In the genomic region with DNA sequence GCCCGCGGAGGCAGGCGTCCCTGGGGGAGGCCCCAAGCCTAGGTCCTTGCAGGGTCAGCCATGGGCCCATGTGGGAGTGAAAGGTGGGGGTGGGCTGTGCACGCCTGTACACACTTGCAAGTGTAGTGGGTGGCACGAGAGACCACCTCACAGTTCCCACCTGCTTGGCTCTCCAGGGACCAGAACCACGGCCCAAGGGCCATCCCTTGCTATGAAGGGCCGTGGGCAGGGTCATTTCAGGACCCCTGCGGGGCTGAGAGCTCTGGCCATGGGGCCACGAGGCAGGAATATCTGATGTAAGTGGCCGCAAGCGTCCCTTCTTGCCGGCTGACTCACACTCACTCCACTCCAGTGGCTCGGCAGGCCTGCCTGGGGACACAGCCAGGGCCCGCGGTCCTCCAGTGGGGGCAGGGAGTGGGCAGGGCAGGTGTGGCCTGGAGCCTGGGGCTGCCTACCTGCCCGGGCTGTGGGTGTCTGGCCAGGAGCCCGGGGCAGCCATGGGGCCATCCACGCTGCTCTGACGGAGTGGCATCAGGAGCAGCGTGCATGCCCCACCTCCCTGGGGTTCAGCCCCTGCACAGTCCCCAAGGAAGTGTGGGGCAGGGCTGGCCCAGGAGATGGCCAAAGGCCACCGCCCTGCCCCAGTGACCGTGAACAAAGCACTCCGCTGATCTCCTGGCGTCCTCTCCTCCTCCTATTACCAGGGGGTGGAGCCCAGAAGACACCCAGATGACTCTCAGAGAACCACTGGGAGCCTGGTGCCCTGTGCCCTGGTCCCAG, we compare ENCODE assay signal across 8 cellular contexts. TPM values are rescaled to one million over a fixed set of nuclear protein-coding genes. Genes with fewer than 3 reads are reported as not detected.
A peak's percentile ranks its signal among the peaks of the same experiment; 100 is the strongest.
DNase-seq lines count a peak whose midpoint lies in the region; ATAC-seq and TF ChIP-seq lines count a peak whose summit lies in the region.

No MANE protein-coding gene starts in this region.

- ATAC-seq in omental fat pad (ENCODE audit: low FRiP score), result no peak

- peak overlapping the region; percentile 96 to 100 (median 98) for H3K27ac ChIP-seq in transverse colon

- TF ChIP-seq CTCF in transverse colon (IDR thresholded peaks at IDR 0.05) (no peak), omental fat pad (IDR thresholded peaks at IDR 0.05) (no peak)

- in situ Hi-C loops in transverse colon (cut with MboI; ENCODE audit: low pct_ligation_motif_present in 1 of 4, low pct_unique_long_range_greater_than_20kb in 1 of 4, low sequenced_read_pairs in 3 of 4), result no loop called here

- intact Hi-C loops in transverse colon (cut with DNase I; ENCODE audit: low total_unique reads), result no loop called here

- TF ChIP-seq POLR2A in transverse colon (IDR thresholded peaks at IDR 0.05), result peak; percentile 74

- no peak for TF ChIP-seq EP300 in transverse colon (IDR thresholded peaks at IDR 0.05; ENCODE audit: low read depth)

- H3K36me3 ChIP-seq in transverse colon, result no peaks in the 10 kb centered on the region

- H3K27me3 ChIP-seq in transverse colon, result no peaks in the 10 kb centered on the region

- H3K9me3 ChIP-seq in transverse colon, result no peaks in the 10 kb centered on the region

- peak overlapping the region in 2 of 4 donors; percentile 77 to 78 for H3K4me3 ChIP-seq in transverse colon

- DNase-seq in NCI-H1417 (lab: John Stamatoyannopoulos, UW) (peak; percentile 44 to 65 (median 49)), NCI-H1417 treated with DMSO at 0.1 percent for 48 hours (lab: John Stamatoyannopoulos, UW) (no peak), dedifferentiated amniotic fluid mesenchymal stem cell (ENCODE audit: extremely low spot score) (peak; percentile 22), medulla oblongata (ENCODE audit: extremely low spot score) (peak; percentile 83), transverse colon (peak; percentile 91), SIG-M5 treated with dmso at 0.1 percent for 504 hours (lab: John Stamatoyannopoulos, UW; ENCODE audit: unreplicated experiment) (no peak), omental fat pad (ENCODE audit: low spot score) (no peak)

- peaks cover 43 to 84% (median 56%) of the 10 kb centered on the region in 4 donors for H3K4me1 ChIP-seq in transverse colon

- 35% methylated on average over 19 of the region's 24 CpGs; no CpG with 5 or more reads in 1 of the 2 donors for WGBS in transverse colon (ENCODE audit: low coverage in 1 of 2), 2 donors

TF ChIP-seq in PFSK-1, 5 proteins besides CTCF, POLR2A, EP300 and RAD21:
- TF ChIP-seq, protein P1, sequence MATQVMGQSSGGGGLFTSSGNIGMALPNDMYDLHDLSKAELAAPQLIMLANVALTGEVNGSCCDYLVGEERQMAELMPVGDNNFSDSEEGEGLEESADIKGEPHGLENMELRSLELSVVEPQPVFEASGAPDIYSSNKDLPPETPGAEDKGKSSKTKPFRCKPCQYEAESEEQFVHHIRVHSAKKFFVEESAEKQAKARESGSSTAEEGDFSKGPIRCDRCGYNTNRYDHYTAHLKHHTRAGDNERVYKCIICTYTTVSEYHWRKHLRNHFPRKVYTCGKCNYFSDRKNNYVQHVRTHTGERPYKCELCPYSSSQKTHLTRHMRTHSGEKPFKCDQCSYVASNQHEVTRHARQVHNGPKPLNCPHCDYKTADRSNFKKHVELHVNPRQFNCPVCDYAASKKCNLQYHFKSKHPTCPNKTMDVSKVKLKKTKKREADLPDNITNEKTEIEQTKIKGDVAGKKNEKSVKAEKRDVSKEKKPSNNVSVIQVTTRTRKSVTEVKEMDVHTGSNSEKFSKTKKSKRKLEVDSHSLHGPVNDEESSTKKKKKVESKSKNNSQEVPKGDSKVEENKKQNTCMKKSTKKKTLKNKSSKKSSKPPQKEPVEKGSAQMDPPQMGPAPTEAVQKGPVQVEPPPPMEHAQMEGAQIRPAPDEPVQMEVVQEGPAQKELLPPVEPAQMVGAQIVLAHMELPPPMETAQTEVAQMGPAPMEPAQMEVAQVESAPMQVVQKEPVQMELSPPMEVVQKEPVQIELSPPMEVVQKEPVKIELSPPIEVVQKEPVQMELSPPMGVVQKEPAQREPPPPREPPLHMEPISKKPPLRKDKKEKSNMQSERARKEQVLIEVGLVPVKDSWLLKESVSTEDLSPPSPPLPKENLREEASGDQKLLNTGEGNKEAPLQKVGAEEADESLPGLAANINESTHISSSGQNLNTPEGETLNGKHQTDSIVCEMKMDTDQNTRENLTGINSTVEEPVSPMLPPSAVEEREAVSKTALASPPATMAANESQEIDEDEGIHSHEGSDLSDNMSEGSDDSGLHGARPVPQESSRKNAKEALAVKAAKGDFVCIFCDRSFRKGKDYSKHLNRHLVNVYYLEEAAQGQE (IDR thresholded peaks at IDR 0.05; ENCODE audit: insufficient read depth in 1 of 2, low read depth in 2 of 2, low read length in 2 of 2), result no peak
- TF ChIP-seq SIN3A (IDR thresholded peaks at IDR 0.05; ENCODE audit: borderline replicate concordance, insufficient read depth, low read length) (no peak), FOXP2 (optimal IDR thresholded peaks at IDR 0.05; ENCODE audit: borderline replicate concordance, extremely low read depth, extremely low read length, insufficient read depth) (peak; percentile 63), TAF1 (IDR thresholded peaks at IDR 0.05; ENCODE audit: borderline replicate concordance, insufficient read depth, low read length) (no peak), POLR2AphosphoS5 (IDR thresholded peaks at IDR 0.05; ENCODE audit: low read depth, low read length) (no peak)
TF ChIP-seq in PFSK-1: peak in this region for 1.

RNA-seq across cellular contexts. Expression of gene MKNK2, which starts 8.6 kb away (rescaled TPM):
- polyA plus RNA-seq in PFSK-1 (2012; ENCODE audit: insufficient read length, low read depth), result 257 TPM
- total RNA-seq in transverse colon (100 to 1,000 TPM; 189 to 279 (median 236) TPM), omental fat pad (100 to 1,000 TPM; 133 to 232 (median 178) TPM)

RNA-seq across cellular contexts. Expression of gene MOB3A, which starts 36.5 kb away (rescaled TPM):
- polyA plus RNA-seq in PFSK-1 (2012; ENCODE audit: insufficient read length, low read depth), result 24.1 TPM
- total RNA-seq in transverse colon (10 to 100 TPM; 18.7 to 74.2 (median 46.1) TPM), omental fat pad (10 to 100 TPM; 29.7 to 51.7 (median 44.8) TPM)

RNA-seq across cellular contexts. Expression of gene IZUMO4, which starts 37.1 kb away (rescaled TPM):
- polyA plus RNA-seq in PFSK-1 (2012; ENCODE audit: insufficient read length, low read depth), result 1.9 TPM
- total RNA-seq in transverse colon (1 to 10 TPM in 2 of 4 donors, not detected in 2; 2.3 to 5.4 TPM), omental fat pad (1 to 10 TPM; 3.7 to 5.5 (median 4.6) TPM)

RNA-seq across cellular contexts. Expression of gene BTBD2, which starts 44.1 kb away (rescaled TPM):
- polyA plus RNA-seq in PFSK-1 (2012; ENCODE audit: insufficient read length, low read depth), result 195 TPM
- total RNA-seq in transverse colon, result 10 to 100 TPM; 66.7 to 88.6 (median 84.4) TPM
- 10 to 100 TPM; 37.1 to 58.3 (median 52.8) TPM for total RNA-seq in omental fat pad

Comparison
In these comparisons a context has a peak if more than half of its experiments do, and no peak if none do; other contexts are left out.
1. DNase-seq: peak in NCI-H1417 (3 of 3), dedifferentiated amniotic fluid mesenchymal stem cell (single experiment), medulla oblongata (single experiment) and transverse colon (single experiment); none in NCI-H1417 treated with DMSO at 0.1 percent for 48 hours (single experiment), SIG-M5 treated with dmso at 0.1 percent for 504 hours (single experiment) and omental fat pad (single experiment).